ENCODE assay signal across 16 cellular contexts in genomic region chr6:98957440-98957839, GRCh38. TPM values are rescaled to one million over a fixed set of nuclear protein-coding genes. Genes with fewer than 3 reads are reported as not detected.
DNase-seq lines count a peak whose midpoint lies in the region; ATAC-seq and TF ChIP-seq lines count a peak whose summit lies in the region.
"Had no signal": no experiment of that assay in that cellular context is flagged by ENCODE, and none has a peak within 500 bp of the region (broad histone marks: within the 10 kb centered on the region; RNA-seq: fewer than 3 reads in every experiment).

No MANE protein-coding gene starts in this region.

- H2BK120ac ChIP-seq in mesenchymal stem cell (ENCODE audit: low read depth, low read length) = no peak overlapping the region

- no peak overlapping the region for H2AFZ ChIP-seq in mesenchymal stem cell (ENCODE audit: low read depth, low read length)

- ATAC-seq in HG03139 (IDR thresholded peaks at IDR 0.05; ENCODE audit: unreplicated experiment) (no peak), GM19463 (IDR thresholded peaks at IDR 0.05; ENCODE audit: unreplicated experiment) (no peak)
- ATAC-seq: gastroesophageal sphincter, lower lobe of right lung, upper lobe of right lung had no signal

- H3K4me2 ChIP-seq in mesenchymal stem cell (ENCODE audit: low read length, poor library complexity, severe bottlenecking) = no peak overlapping the region

- H2AK5ac ChIP-seq in mesenchymal stem cell (ENCODE audit: low read length, severe bottlenecking) = no peak overlapping the region

- H3K4me3 Mint-ChIP-seq in Calu3 (ENCODE audit: low read depth, unreplicated experiment) = no peak overlapping the region
- H3K4me3 Mint-ChIP-seq: T-helper 1 cell treated with Interleukin-12 subunit alpha and Interleukin-12 subunit beta and Interleukin-4 antibody, amounts not matched to agents 30 μg/mL and 1 μg/mL, for 36 hours had no signal

- H3K4me1 ChIP-seq in mesenchymal stem cell (ENCODE audit: control insufficient read depth, insufficient read depth, low read depth, low read length) = peaks cover 1% of the 10 kb centered on the region
- H3K4me1 ChIP-seq: breast epithelium, gastroesophageal sphincter, lower lobe of right lung, upper lobe of right lung had no signal

- DNase-seq in Calu3 (peak; percentile 57), NCI-H2196 treated with DMSO at 0.1 percent for 48 hours (lab: John Stamatoyannopoulos, UW; ENCODE audit: unreplicated experiment) (peak; percentile 4), choroid plexus epithelial cell (ENCODE audit: low read depth) (peak; percentile 70), mesenchymal stem cell (peak; percentile 85), Kasumi-1 (lab: John Stamatoyannopoulos, UW) (no peak), NCI-H146 treated with DMSO at 0.1 percent for 48 hours (lab: John Stamatoyannopoulos, UW; ENCODE audit: unreplicated experiment) (no peak)
- DNase-seq: C1 segment of cervical spinal cord, lower lobe of right lung, NCI-H446 treated with DMSO at 0.1 percent for 48 hours, upper lobe of right lung had no signal

- no peak overlapping the region for H4K91ac ChIP-seq in mesenchymal stem cell (ENCODE audit: low read length)

- no peak overlapping the region for H3K27ac ChIP-seq in mesenchymal stem cell (ENCODE audit: low read length, poor library complexity, severe bottlenecking)
- H3K27ac ChIP-seq: breast epithelium, gastroesophageal sphincter, lower lobe of right lung, upper lobe of right lung had no signal

- H3K23ac ChIP-seq in mesenchymal stem cell (ENCODE audit: low read length in 2 of 2) = no peak overlapping the region

- no peak overlapping the region for H2BK5ac ChIP-seq in mesenchymal stem cell (ENCODE audit: low read depth, low read length, poor library complexity, severe bottlenecking)

- no peak overlapping the region for H3K18ac ChIP-seq in mesenchymal stem cell (ENCODE audit: low read depth in 1 of 2, low read length in 2 of 2)

- no peaks in the 10 kb centered on the region for H3K9me3 Mint-ChIP-seq in Calu3 (ENCODE audit: low read depth, unreplicated experiment)
- H3K9me3 Mint-ChIP-seq: T-helper 1 cell treated with Interleukin-12 subunit alpha and Interleukin-12 subunit beta and Interleukin-4 antibody, amounts not matched to agents 30 μg/mL and 1 μg/mL, for 36 hours had no signal

- TF ChIP-seq CTCF in Calu3 (IDR thresholded peaks at IDR 0.05; ENCODE audit: unreplicated experiment) = no peak
- TF ChIP-seq CTCF in choroid plexus epithelial cell (conservative IDR thresholded peaks at IDR 0.05; ENCODE audit: low read depth, low read length) = no peak

- H2BK15ac ChIP-seq in mesenchymal stem cell (ENCODE audit: low read depth, poor library complexity, severe bottlenecking) = no peak overlapping the region

- no peaks in the 10 kb centered on the region for H3K27me3 ChIP-seq in mesenchymal stem cell (ENCODE audit: control insufficient read depth in 1 of 2, insufficient read depth in 1 of 2, low read length in 2 of 2)
- H3K27me3 ChIP-seq: gastroesophageal sphincter, upper lobe of right lung had no signal

- WGBS in mesenchymal stem cell = 0% methylated on average over 2 of the region's 3 CpGs

- H3K36me3 Mint-ChIP-seq in Calu3 (ENCODE audit: insufficient read depth, unreplicated experiment) = no peaks in the 10 kb centered on the region

- no TSS peak for BruUV-seq in Calu3 (replicated peaks; lab: Mats Ljungman, UMichigan)

- H3K14ac ChIP-seq in mesenchymal stem cell (ENCODE audit: low read length in 2 of 2) = no peak overlapping the region

- no peak overlapping the region for H4K8ac ChIP-seq in mesenchymal stem cell (ENCODE audit: low read length)

- no peaks in the 10 kb centered on the region for H3K36me3 ChIP-seq in mesenchymal stem cell (ENCODE audit: control insufficient read depth in 1 of 2, insufficient read depth in 2 of 2, low read depth in 1 of 2, low read length in 2 of 2)
- H3K36me3 ChIP-seq: breast epithelium, gastroesophageal sphincter, lower lobe of right lung, upper lobe of right lung had no signal

- H2BK12ac ChIP-seq in mesenchymal stem cell (ENCODE audit: low read length in 2 of 2) = no peak overlapping the region

- no peak overlapping the region for H3K27ac Mint-ChIP-seq in Calu3 (ENCODE audit: unreplicated experiment)
- H3K27ac Mint-ChIP-seq: progenitor cell of endocrine pancreas; T-helper 1 cell treated with Interleukin-12 subunit alpha and Interleukin-12 subunit beta and Interleukin-4 antibody, amounts not matched to agents 30 μg/mL and 1 μg/mL, for 36 hours had no signal

- H3K9me3 ChIP-seq in mesenchymal stem cell (ENCODE audit: control insufficient read depth, low read length) = no peaks in the 10 kb centered on the region
- H3K9me3 ChIP-seq: breast epithelium, gastroesophageal sphincter, lower lobe of right lung, upper lobe of right lung had no signal

- no peak overlapping the region for H3K9ac ChIP-seq in mesenchymal stem cell (ENCODE audit: low read length)

- no peak overlapping the region for H3K4ac ChIP-seq in mesenchymal stem cell (ENCODE audit: low read depth in 1 of 2, low read length in 2 of 2)

- peaks cover 9% of the 10 kb centered on the region for H3K4me1 Mint-ChIP-seq in Calu3 (ENCODE audit: low read depth, unreplicated experiment)

- no peaks in the 10 kb centered on the region for H3K79me1 ChIP-seq in mesenchymal stem cell (replicated peaks; ENCODE audit: low read length, poor library complexity, severe bottlenecking)

- no peaks in the 10 kb centered on the region for H3K27me3 Mint-ChIP-seq in Calu3 (ENCODE audit: unreplicated experiment)
- H3K27me3 Mint-ChIP-seq: progenitor cell of endocrine pancreas had no signal

- intact Hi-C loops in Calu3 (cut with micrococcal nuclease; ENCODE audit: unreplicated experiment) = no loop called here

- CTCF ChIA-PET in Calu3 (lab: Charles Lee) = interaction anchor here (1.2 kb wide), 1 partner anchor 162 kb away, joined by 4 read pairs; no protein-coding TSS in a partner anchor

- H3K4me3 ChIP-seq in choroid plexus epithelial cell (ENCODE audit: low read depth, low read length) = no peak overlapping the region
- H3K4me3 ChIP-seq in mesenchymal stem cell (ENCODE audit: insufficient read depth in 1 of 2, low read depth in 1 of 2, low read length in 2 of 2) = no peak overlapping the region
- H3K4me3 ChIP-seq: breast epithelium, gastroesophageal sphincter, lower lobe of right lung, upper lobe of right lung had no signal

RNA-seq across cellular contexts. Expression of gene FBXL4, which starts 9.7 kb away (rescaled TPM):
- total RNA-seq in Calu3 (2022) = 11.5 and 13.1 TPM in 2 replicates
- 7.5 TPM for polyA plus RNA-seq in mesenchymal stem cell (2013, experiment 1 of 2)
- 8.0 TPM for polyA plus RNA-seq in mesenchymal stem cell (2013, experiment 2 of 2)

Comparison
In these comparisons a context has a peak if more than half of its experiments do, and no peak if none do; other contexts are left out.
1. DNase-seq: peak in Calu3 (single experiment), NCI-H2196 treated with DMSO at 0.1 percent for 48 hours (single experiment), choroid plexus epithelial cell (single experiment) and mesenchymal stem cell (single experiment); none in Kasumi-1 (0 of 2) and NCI-H146 treated with DMSO at 0.1 percent for 48 hours (single experiment).